ENCODE assay signal across 14 cellular contexts in the genomic region with DNA sequence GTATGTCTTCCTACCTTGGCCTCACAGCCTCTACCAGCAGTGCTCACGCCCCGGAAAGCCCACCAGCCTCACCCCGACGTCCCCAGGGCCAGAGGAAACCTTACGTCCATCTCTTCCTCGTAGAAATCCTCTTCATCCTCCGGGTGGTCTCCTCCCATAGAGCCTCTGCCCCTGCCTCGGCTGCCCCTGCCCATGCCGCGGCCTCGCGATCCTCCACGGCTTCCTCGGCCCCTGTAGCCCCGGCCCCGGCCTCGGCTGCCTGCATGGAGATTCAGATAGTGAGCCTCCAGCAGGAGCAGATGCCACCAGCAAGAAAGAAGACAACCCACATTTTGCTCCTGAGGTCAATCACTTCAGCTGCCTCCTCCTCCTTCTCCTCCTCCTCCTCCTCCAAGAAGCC.
"Had no signal": no experiment of that assay in that cellular context is flagged by ENCODE, and none has a peak within 500 bp of the region (broad histone marks: within the 10 kb centered on the region; RNA-seq: fewer than 3 reads in every experiment).

No MANE protein-coding gene starts in this region.

- H3K4me3 ChIP-seq: adrenal gland, coronary artery, gastrocnemius medialis, left lung, skin epidermis, transverse colon had no signal

- H3K9me3 ChIP-seq: adrenal gland, gastrocnemius medialis, left lung, transverse colon had no signal

- H3K4me1 ChIP-seq: adrenal gland, gastrocnemius medialis, left lung had no signal

- H3K27ac ChIP-seq: adrenal gland, coronary artery, epithelial cell of prostate, gastrocnemius medialis, left lung, transverse colon had no signal

- DNase-seq: activated CD4-positive, alpha-beta T cell treated with anti-CD3 and anti-CD28 coated beads, Interleukin-2, amount 50 U/mL, for 4 hours; activated CD8-positive, alpha-beta memory T cell treated with anti-CD3 and anti-CD28 coated beads, Interleukin-2, amount 50 U/mL, for 4 hours; activated effector memory CD4-positive, alpha-beta T cell treated with Interleukin-2 at 50 U/mL for 16 hours; adrenal gland; effector memory CD4-positive, alpha-beta T cell; gastrocnemius medialis; islet precursor cell; mesendoderm; T-helper 2 cell; transverse colon had no signal

- H3K27me3 ChIP-seq: adrenal gland, gastrocnemius medialis, left lung, transverse colon had no signal

- ATAC-seq: gastrocnemius medialis, left lung had no signal
